13 cellular contexts compared by ENCODE assay signal in genomic region chr12:124481257-124481750, GRCh38.
A peak's percentile ranks its signal among the peaks of the same experiment; 100 is the strongest.
DNase-seq lines count a peak whose midpoint lies in the region; ATAC-seq, FAIRE-seq and TF ChIP-seq lines count a peak whose summit lies in the region.
"Had no signal": no experiment of that assay in that cellular context is flagged by ENCODE, and none has a peak within 500 bp of the region (broad histone marks: within the 10 kb centered on the region; RNA-seq: fewer than 3 reads in every experiment).

No MANE protein-coding gene starts in this region.

- peaks cover 3% of the 10 kb centered on the region for H3K23me2 ChIP-seq in H1 (ENCODE audit: low read depth, low read length)

- 91% methylated on average over 16 of the region's 17 CpGs; no CpG with 5 or more reads in 1 of the 2 experiments for WGBS in H1 (ENCODE audit: extremely low coverage in 1 of 2, insufficient coverage in 1 of 2, insufficient read length in 1 of 2, insufficient replicate concordance in 2 of 2, low coverage in 1 of 2, low lambda C conversion rate in 2 of 2, missing lambda C conversion rate in 1 of 2), 2 experiments
- 75 to 84% methylated on average over 17 of the region's 17 CpGs for WGBS in pancreas, 2 donors

- H3K4me1 ChIP-seq in H1 (replicated peaks in 1 of 4; ENCODE audit: control insufficient read depth in 3 of 4, insufficient read depth in 4 of 4, low read length in 3 of 4), result peaks cover 0 to 9% (median 0%) of the 10 kb centered on the region in 4 experiments; a peak in 5 of 7 replicates
- H3K4me1 ChIP-seq in pancreas, result no peaks in the 10 kb centered on the region

- no TSS peak for BruUV-seq in Calu3 (replicated peaks; lab: Mats Ljungman, UMichigan)

- TF ChIP-seq EP300 in H1 (IDR thresholded peaks at IDR 0.05; ENCODE audit: borderline replicate concordance in 1 of 2, low read depth in 2 of 2, low read length in 2 of 2), result no peak

- no peak overlapping the region for H2AFZ ChIP-seq in H1 (ENCODE audit: low read length)

- H3K36me3 Mint-ChIP-seq in Calu3 (ENCODE audit: insufficient read depth, unreplicated experiment), result peaks cover 73% of the 10 kb centered on the region

- no peaks in the 10 kb centered on the region for H3K9me3 Mint-ChIP-seq in Calu3 (ENCODE audit: low read depth, unreplicated experiment)

- CTCF ChIA-PET in Calu3 (lab: Charles Lee), result no interaction called here
- CTCF ChIA-PET in H1 (lab: Charles Lee; ENCODE audit: partially characterized antibody), result interaction anchor here (0.6 to 1.2 kb wide), 4 partner anchors 9 to 902 kb away, joined by 3 to 4 read pairs (median 3); no protein-coding TSS in a partner anchor

- H3K27me3 Mint-ChIP-seq in Calu3 (ENCODE audit: unreplicated experiment), result no peaks in the 10 kb centered on the region

- intact Hi-C loops in Calu3 (cut with micrococcal nuclease; ENCODE audit: unreplicated experiment), result no loop called here
- intact Hi-C loops in pancreas (cut with DNase I), result no loop called here

- H4K91ac ChIP-seq in H1 (replicated peaks; ENCODE audit: insufficient read length, low read length), result no peak overlapping the region

- no peak for FAIRE-seq in H1 (lab: Jason Lieb, UNC)
- FAIRE-seq in pancreas (lab: Jason Lieb, UNC), result no peak
- FAIRE-seq: colon had no signal

- peaks cover 0 to 15% (median 8%) of the 10 kb centered on the region in 4 experiments; a peak in 4 of 8 replicates for H3K36me3 ChIP-seq in H1 (ENCODE audit: control insufficient read depth in 2 of 4, insufficient read depth in 4 of 4, low read length in 3 of 4)
- peaks cover 0 to 9% (median 3%) of the 10 kb centered on the region in 3 donors for H3K36me3 ChIP-seq in pancreas

- no peak overlapping the region for H3K4me2 ChIP-seq in H1 (ENCODE audit: insufficient read depth in 1 of 2, low read depth in 2 of 2, low read length in 2 of 2)

- peak overlapping the region; percentile 13; the same call in 1 of the 2 replicates for H2BK5ac ChIP-seq in H1 (ENCODE audit: low read depth, low read length)

- H3K9me3 ChIP-seq in H1 (ENCODE audit: insufficient read depth in 2 of 2, low read depth in 1 of 2, low read length in 1 of 2) (no peaks in the 10 kb centered on the region), pancreas (no peaks in the 10 kb centered on the region)
- H3K9me3 ChIP-seq: esophagus squamous epithelium, testis had no signal

- TF ChIP-seq CTCF in Calu3 (IDR thresholded peaks at IDR 0.05; ENCODE audit: unreplicated experiment) (no peak), H1 (IDR thresholded peaks at IDR 0.05; ENCODE audit: control extremely low read depth in 1 of 3, insufficient read depth in 1 of 3, low read depth in 1 of 3, low read length in 3 of 3) (no peak), pancreas (IDR thresholded peaks at IDR 0.05) (no peak)

- H3K27me3 ChIP-seq in H1 (replicated peaks in 1 of 4; ENCODE audit: control insufficient read depth in 3 of 4, extremely low read depth in 1 of 4, insufficient read depth in 3 of 4, low read length in 3 of 4), result no peaks in the 10 kb centered on the region
- H3K27me3 ChIP-seq in pancreas, result no peaks in the 10 kb centered on the region
- H3K27me3 ChIP-seq: esophagus squamous epithelium, testis had no signal

- H3K4me3 ChIP-seq in H1 (ENCODE audit: extremely low read depth in 1 of 4, insufficient read depth in 2 of 4, low read depth in 3 of 4, low read length in 4 of 4), result no peak overlapping the region
- H3K4me3 ChIP-seq in pancreas, result no peak overlapping the region
- H3K4me3 ChIP-seq: esophagus squamous epithelium, testis had no signal

- ATAC-seq in pancreas (peak; percentile 2 to 28 (median 17)), GM19023 (IDR thresholded peaks at IDR 0.05; ENCODE audit: unreplicated experiment) (no peak), HG03378 (IDR thresholded peaks at IDR 0.05; ENCODE audit: unreplicated experiment) (no peak)

- TF ChIP-seq POLR2A in H1 (IDR thresholded peaks at IDR 0.05; ENCODE audit: control extremely low read depth in 1 of 2, low read depth in 2 of 2, low read length in 2 of 2), result no peak

- peaks cover 35% of the 10 kb centered on the region for H3K4me1 Mint-ChIP-seq in Calu3 (ENCODE audit: low read depth, unreplicated experiment)

- H2AK5ac ChIP-seq in H1 (ENCODE audit: low read depth, low read length), result no peak overlapping the region

- H3K18ac ChIP-seq in H1 (ENCODE audit: extremely low read depth, low read length), result no peak overlapping the region

- no peak overlapping the region for H3K56ac ChIP-seq in H1 (replicated peaks; ENCODE audit: insufficient read length, low read depth, low read length)

- POLR2A ChIA-PET in H1 (lab: Charles Lee; ENCODE audit: partially characterized antibody), result no interaction called here

- DNase-seq in Calu3 (no peak), M059J (ENCODE audit: low read depth) (peak; percentile 70), H1 (ENCODE audit: low read depth in 1 of 2, low spot score in 2 of 2) (no peak), pancreas (peak in 1 of 6 donors; percentile 72), NCI-H774 (lab: John Stamatoyannopoulos, UW) (no peak)
- DNase-seq in stimulated activated naive CD4-positive, alpha-beta T cell (lab: John Stamatoyannopoulos, UW), result no peak
- DNase-seq: activated naive CD4-positive, alpha-beta T cell treated with anti-CD3 and anti-CD28 coated beads, Interleukin-2, amount 50 U/mL, for 16 hours; esophagus squamous epithelium; NCI-H446 had no signal

- H3K14ac ChIP-seq in H1 (ENCODE audit: insufficient read length), result no peak overlapping the region

- no peak overlapping the region for H3K9ac ChIP-seq in H1 (replicated peaks in 1 of 4; ENCODE audit: extremely low read depth in 1 of 4, low read depth in 3 of 4, low read length in 3 of 4)

- no peak overlapping the region for H3K27ac Mint-ChIP-seq in Calu3 (ENCODE audit: unreplicated experiment)

- H2BK120ac ChIP-seq in H1 (replicated peaks; ENCODE audit: low read depth, low read length), result no peak overlapping the region

- no peak for TF ChIP-seq RAD21 in H1 (IDR thresholded peaks at IDR 0.05 in 1 of 2, conservative IDR thresholded peaks at IDR 0.05 in 1 of 2; ENCODE audit: low read depth in 2 of 2, low read length in 2 of 2)

- no peak overlapping the region for H3K23ac ChIP-seq in H1 (ENCODE audit: insufficient read length)

- no peak overlapping the region for H3K4ac ChIP-seq in H1 (replicated peaks; ENCODE audit: insufficient read length, low read depth, low read length)

- peaks cover 16 to 33% of the 10 kb centered on the region in 2 experiments for H4K20me1 ChIP-seq in H1 (replicated peaks in 1 of 2; ENCODE audit: control insufficient read depth in 1 of 2, insufficient read depth in 2 of 2, low read length in 2 of 2)

- no peak overlapping the region for H2BK15ac ChIP-seq in H1 (ENCODE audit: low read length)

- H2BK12ac ChIP-seq in H1 (ENCODE audit: low read depth, low read length), result no peak overlapping the region

- H3K4me3 Mint-ChIP-seq in Calu3 (ENCODE audit: low read depth, unreplicated experiment), result peak overlapping the region; percentile 10

- H3K79me1 ChIP-seq in H1 (ENCODE audit: low read depth, low read length), result peaks cover 14% of the 10 kb centered on the region

- H2BK20ac ChIP-seq in H1 (ENCODE audit: low read length), result no peak overlapping the region

- peak overlapping the region; percentile 42; the same call in 1 of the 2 replicates for H4K8ac ChIP-seq in H1 (ENCODE audit: extremely low read depth, insufficient read depth, low read length)

- peaks cover 0 to 12% of the 10 kb centered on the region in 2 experiments; a peak in 1 of 4 replicates for H3K79me2 ChIP-seq in H1 (ENCODE audit: control insufficient read depth in 1 of 2, insufficient read depth in 2 of 2, low read length in 2 of 2)

- H4K5ac ChIP-seq in H1 (ENCODE audit: insufficient read length, low read depth, low read length), result no peak overlapping the region

- H3K27ac ChIP-seq in H1 (ENCODE audit: low read depth, low read length) (no peak overlapping the region; the same call in 1 of the 2 replicates), pancreas (peak overlapping the region in 1 of 4 donors; percentile 18)
- H3K27ac ChIP-seq: testis had no signal

TF ChIP-seq in H1, 55 proteins besides CTCF, POLR2A, EP300 and RAD21 (continues in another document):
- no peak for TF ChIP-seq SAP30 (IDR thresholded peaks at IDR 0.05; ENCODE audit: insufficient read depth, insufficient replicate concordance, low read length)
- TF ChIP-seq MAX (IDR thresholded peaks at IDR 0.05), result no peak
- no peak for TF ChIP-seq SIX5 (IDR thresholded peaks at IDR 0.05; ENCODE audit: low read depth, low read length)
- TF ChIP-seq ATF2 (IDR thresholded peaks at IDR 0.05; ENCODE audit: low read length), result no peak
- TF ChIP-seq BRCA1 (IDR thresholded peaks at IDR 0.05; ENCODE audit: low read depth, low read length), result no peak
- no peak for TF ChIP-seq RFX5 (IDR thresholded peaks at IDR 0.05; ENCODE audit: borderline replicate concordance, low read depth, low read length)
- no peak for TF ChIP-seq YY1 (IDR thresholded peaks at IDR 0.05; ENCODE audit: low read depth, low read length)
- TF ChIP-seq RNF2 (IDR thresholded peaks at IDR 0.05; ENCODE audit: borderline replicate concordance, low read depth, low read length, missing control alignments, poor library complexity, severe bottlenecking), result no peak
- TF ChIP-seq CEBPB (IDR thresholded peaks at IDR 0.05; ENCODE audit: low read depth, low read length), result no peak
- no peak for TF ChIP-seq KDM5A (IDR thresholded peaks at IDR 0.05; ENCODE audit: low read length)
- no peak for TF ChIP-seq TAF1 (IDR thresholded peaks at IDR 0.05; ENCODE audit: low read depth, low read length)
- no peak for TF ChIP-seq CREB1 (IDR thresholded peaks at IDR 0.05)
- TF ChIP-seq EZH2 (IDR thresholded peaks at IDR 0.05; ENCODE audit: low read depth, low read length, severe bottlenecking), result no peak
- no peak for TF ChIP-seq KDM1A (IDR thresholded peaks at IDR 0.05; ENCODE audit: borderline replicate concordance, low read length)

Comparison
In these comparisons a context has a peak if more than half of its experiments do, and no peak if none do; other contexts are left out.
1. ATAC-seq: peak in pancreas (4 of 4); none in GM19023 (single experiment) and HG03378 (single experiment).